Comparison of ENCODE assay signal across 8 cellular contexts in genomic region chr13:97221491-97221890, GRCh38. TPM values are rescaled to one million over a fixed set of nuclear protein-coding genes. Genes with fewer than 3 reads are reported as not detected.
DNase-seq lines count a peak whose midpoint lies in the region; TF ChIP-seq lines count a peak whose summit lies in the region.

No MANE protein-coding gene starts in this region.

- BruUV-seq in PC-9 (replicated peaks; lab: Mats Ljungman, UMichigan) = TSS peak; percentile 53

- H3K4me1 ChIP-seq in CD4-positive, alpha-beta memory T cell (ENCODE audit: insufficient read depth, low read length) = peaks cover 35% of the 10 kb centered on the region
- H3K4me1 ChIP-seq in PC-9 (replicated peaks; ENCODE audit: insufficient read depth) (peaks cover 41% of the 10 kb centered on the region), HAP-1 (peaks cover 30% of the 10 kb centered on the region)

- DNase-seq in CD4-positive, alpha-beta memory T cell = no peak
- DNase-seq in PC-9 (no peak), epithelial cell of proximal tubule (ENCODE audit: low read depth) (no peak), progenitor cell of endocrine pancreas (ENCODE audit: low spot score, unreplicated experiment) (no peak), glomerular visceral epithelial cell (ENCODE audit: extremely low spot score) (no peak), HAP-1 (ENCODE audit: low spot score in 2 of 2) (no peak), NAMALWA (ENCODE audit: low spot score) (no peak), GM03348 (ENCODE audit: low spot score) (no peak)

- peak overlapping the region in 6 of 7 donors; percentile 45 to 98 (median 96) for H3K27ac Mint-ChIP-seq in CD4-positive, alpha-beta memory T cell
- H3K27ac Mint-ChIP-seq in progenitor cell of endocrine pancreas = peak overlapping the region; percentile 93

- H3K27me3 ChIP-seq in CD4-positive, alpha-beta memory T cell (ENCODE audit: insufficient read depth, low read length) = no peaks in the 10 kb centered on the region
- no peaks in the 10 kb centered on the region for H3K27me3 ChIP-seq in PC-9 (ENCODE audit: insufficient read depth, low read depth)
- H3K27me3 ChIP-seq in HAP-1 (ENCODE audit: low read depth) = no peaks in the 10 kb centered on the region

- POLR2A ChIA-PET in CD4-positive, alpha-beta memory T cell (lab: Charles Lee; ENCODE audit: partially characterized antibody) = interaction anchor here (1.3 to 7.0 kb wide), 4 partner anchors 7 to 212 kb away, joined by 4 to 85 read pairs (median 32); partner anchors contain the start of gene RAP2A
- POLR2A ChIA-PET in PC-9 (lab: Charles Lee; ENCODE audit: unreplicated experiment) = interaction anchor here (0.5 to 1.0 kb wide), 6 partner anchors 29 to 112 kb away, joined by 3 to 14 read pairs (median 10); no protein-coding TSS in a partner anchor

- no peak overlapping the region for H2AFZ ChIP-seq in PC-9

- H3K79me2 ChIP-seq in PC-9 (ENCODE audit: low read depth) = peaks cover 50% of the 10 kb centered on the region

- intact Hi-C loops in CD4-positive, alpha-beta memory T cell (cut with micrococcal nuclease) = loop anchor here (5.0 kb wide), 1 partner anchor 756 kb away; no protein-coding TSS in a partner anchor
- intact Hi-C loops in PC-9 (cut with micrococcal nuclease; ENCODE audit: unreplicated experiment) = loop anchor here (5.0 to 10.0 kb wide), 2 partner anchors 44 to 343 kb away; no protein-coding TSS in a partner anchor

- H3K36me3 Mint-ChIP-seq in CD4-positive, alpha-beta memory T cell = peaks cover 0 to 18% of the 10 kb centered on the region in 2 donors
- no peaks in the 10 kb centered on the region for H3K36me3 Mint-ChIP-seq in progenitor cell of endocrine pancreas (ENCODE audit: insufficient read depth)

- H3K4me2 ChIP-seq in PC-9 = peak overlapping the region; percentile 95

- in situ Hi-C loops in HAP-1 (cut with MboI; ENCODE audit: low sequenced_read_pairs) = no loop called here

- no peaks in the 10 kb centered on the region for H3K9me3 ChIP-seq in CD4-positive, alpha-beta memory T cell (ENCODE audit: control insufficient read depth in 1 of 2, low read length in 2 of 2)
- H3K9me3 ChIP-seq in PC-9 (ENCODE audit: insufficient read depth, low read depth) = no peaks in the 10 kb centered on the region
- H3K9me3 ChIP-seq in HAP-1 = no peaks in the 10 kb centered on the region

- H3K4me3 Mint-ChIP-seq in CD4-positive, alpha-beta memory T cell = peak overlapping the region in 2 of 8 donors; percentile 96
- no peak overlapping the region for H3K4me3 Mint-ChIP-seq in progenitor cell of endocrine pancreas (ENCODE audit: low read depth)

- H3K4me1 Mint-ChIP-seq in CD4-positive, alpha-beta memory T cell = peaks cover 22 to 48% (median 30%) of the 10 kb centered on the region in 4 donors
- peaks cover 41% of the 10 kb centered on the region for H3K4me1 Mint-ChIP-seq in progenitor cell of endocrine pancreas (ENCODE audit: low read depth)

- no peaks in the 10 kb centered on the region for H3K9me2 ChIP-seq in PC-9 (ENCODE audit: insufficient read depth)

- H3K9me3 Mint-ChIP-seq in CD4-positive, alpha-beta memory T cell = no peaks in the 10 kb centered on the region
- no peaks in the 10 kb centered on the region for H3K9me3 Mint-ChIP-seq in progenitor cell of endocrine pancreas (ENCODE audit: low read depth)

- H3F3A ChIP-seq in PC-9 (ENCODE audit: insufficient read depth, low read depth) = peaks cover 49% of the 10 kb centered on the region

- no peaks in the 10 kb centered on the region for H3K27me3 Mint-ChIP-seq in CD4-positive, alpha-beta memory T cell
- peaks cover 6% of the 10 kb centered on the region for H3K27me3 Mint-ChIP-seq in progenitor cell of endocrine pancreas

- no peaks in the 10 kb centered on the region for H3K36me3 ChIP-seq in CD4-positive, alpha-beta memory T cell (ENCODE audit: insufficient read depth, low read length)
- H3K36me3 ChIP-seq in PC-9 (ENCODE audit: low read depth) (peaks cover 36% of the 10 kb centered on the region), HAP-1 (replicated peaks) (no peaks in the 10 kb centered on the region)

- peak overlapping the region; percentile 90 for H3K27ac ChIP-seq in CD4-positive, alpha-beta memory T cell (ENCODE audit: low read depth, low read length)
- peak overlapping the region; percentile 85 for H3K27ac ChIP-seq in PC-9

- peak overlapping the region in 1 of 2 donors; percentile 76 for H3K4me3 ChIP-seq in CD4-positive, alpha-beta memory T cell (ENCODE audit: low read length in 2 of 2)
- H3K4me3 ChIP-seq in PC-9 (peak overlapping the region; percentile 81; the same call in 1 of the 2 replicates), epithelial cell of proximal tubule (ENCODE audit: low read depth, low read length) (peak overlapping the region; percentile 63), HAP-1 (no peak overlapping the region)

- TF ChIP-seq CTCF in PC-9 (conservative IDR thresholded peaks at IDR 0.05) (no peak), epithelial cell of proximal tubule (conservative IDR thresholded peaks at IDR 0.05; ENCODE audit: low read depth, low read length) (no peak), progenitor cell of endocrine pancreas (IDR thresholded peaks at IDR 0.05; ENCODE audit: unreplicated experiment) (no peak)

- peaks cover 14% of the 10 kb centered on the region for H4K20me1 ChIP-seq in PC-9 (ENCODE audit: insufficient read depth)

- CTCF ChIA-PET in CD4-positive, alpha-beta memory T cell (lab: Charles Lee; ENCODE audit: partially characterized antibody) = interaction anchor here (3.1 to 7.8 kb wide), 4 partner anchors 9 to 111 kb away, joined by 11 to 72 read pairs (median 14); no protein-coding TSS in a partner anchor
- CTCF ChIA-PET in PC-9 (lab: Charles Lee) = interaction anchor here (2.4 kb wide), 1 partner anchor 112 kb away, joined by 12 read pairs; no protein-coding TSS in a partner anchor

RNA-seq across cellular contexts. Expression of gene MBNL2, which starts 0.6 kb away (rescaled TPM):
- 10 to 100 TPM; 33.0 to 36.2 TPM for total RNA-seq in CD4-positive, alpha-beta memory T cell
- polyA plus RNA-seq in CD4-positive, alpha-beta memory T cell = 10 to 100 TPM; 20.1 to 23.7 TPM
- 57.7 and 91.3 TPM in 2 replicates for total RNA-seq in PC-9 (2021)
- 28.8 and 51.5 TPM in 2 replicates for total RNA-seq in epithelial cell of proximal tubule
- 51.3 and 51.4 TPM in 2 replicates for total RNA-seq in progenitor cell of endocrine pancreas
